In the genomic region with DNA sequence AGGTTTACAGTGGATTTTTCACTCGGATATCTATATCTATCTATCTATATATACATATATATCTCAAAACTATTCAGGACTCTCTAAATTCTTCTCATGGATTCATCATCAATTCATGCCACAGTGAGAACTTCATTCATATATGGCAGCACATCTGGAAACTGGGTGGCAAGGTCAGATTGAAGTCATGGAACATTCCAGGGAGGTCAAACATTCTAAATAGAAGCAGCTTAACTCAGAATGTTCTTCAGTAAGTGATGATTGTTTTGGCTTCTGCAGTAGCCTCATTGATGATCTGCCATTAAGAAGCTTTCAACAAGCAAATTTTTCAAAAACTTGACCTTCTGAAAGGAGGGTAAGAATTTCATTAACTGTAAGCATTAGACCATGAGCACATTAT, we compare ENCODE assay signal across 10 cellular contexts. TPM values are rescaled to one million over a fixed set of nuclear protein-coding genes. Genes with fewer than 3 reads are reported as not detected.
"Had no signal": no experiment of that assay in that cellular context is flagged by ENCODE, and none has a peak within 500 bp of the region (broad histone marks: within the 10 kb centered on the region; RNA-seq: fewer than 3 reads in every experiment).

No MANE protein-coding gene starts in this region.

- H3K4me3 ChIP-seq: GM23338 had no signal

- FAIRE-seq: H1, H54, HepG2 had no signal

- DNase-seq: H9, HCEC 1CT, KBM-7 had no signal

- H3K4me2 ChIP-seq: GM23338 had no signal

- H2AFZ ChIP-seq: GM23338 had no signal

- H3K27ac ChIP-seq: HL-60 had no signal

RNA-seq across cellular contexts. Expression of a gene that starts 46.9 kb away (rescaled TPM):
- total RNA-seq: HT1080 had no signal
- polyA plus RNA-seq: IgD-negative memory B cell had no signal
